8 cellular contexts compared by ENCODE assay signal in the genomic region with DNA sequence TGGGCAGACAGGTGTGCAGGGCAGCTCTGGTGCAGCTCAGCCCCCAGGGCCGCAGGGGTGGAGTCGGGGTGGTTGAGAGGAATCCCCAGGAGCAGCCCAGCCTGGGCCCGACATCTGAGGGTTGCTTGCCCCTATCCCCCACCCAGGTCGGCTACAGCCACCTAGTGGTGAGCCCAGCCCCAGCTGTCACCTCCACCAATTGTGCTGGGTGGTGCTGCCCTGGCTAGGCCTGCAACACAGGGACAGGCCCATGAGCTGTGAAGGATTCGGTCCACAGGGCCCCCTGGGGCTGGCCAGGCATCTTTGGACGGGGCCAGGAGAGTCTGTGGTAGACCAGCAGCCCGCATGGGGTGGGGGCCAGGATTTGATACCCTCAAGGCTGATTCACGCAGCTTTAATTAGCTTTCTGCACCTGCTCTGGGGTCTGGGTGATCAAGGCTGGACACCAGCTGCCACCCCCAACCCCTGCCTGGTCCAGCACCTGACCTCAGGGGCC. TPM values are rescaled to one million over a fixed set of nuclear protein-coding genes. Genes with fewer than 3 reads are reported as not detected.
DNase-seq lines count a peak whose midpoint lies in the region; ATAC-seq and TF ChIP-seq lines count a peak whose summit lies in the region.

No MANE protein-coding gene starts in this region.

- no peaks in the 10 kb centered on the region for H3K9me3 ChIP-seq in CD4-positive, alpha-beta T cell (ENCODE audit: control insufficient read depth, low read length)

- H3K9me3 Mint-ChIP-seq in CD4-positive, alpha-beta T cell, result no peaks in the 10 kb centered on the region
- H3K9me3 Mint-ChIP-seq in CD14-positive monocyte, result peaks cover 0 to 2% (median 0%) of the 10 kb centered on the region in 7 donors

- DNase-seq in CD4-positive, alpha-beta T cell, result peak in 9 of 10 experiments; percentile 27 to 59 (median 42)
- DNase-seq in NCI-H460 (ENCODE audit: extremely low read depth, low read depth) (peak; percentile 21), fibroblast of pulmonary artery (ENCODE audit: low read depth) (no peak), sciatic nerve (ENCODE audit: low spot score) (no peak), AG20443 (ENCODE audit: low spot score) (no peak), CD14-positive monocyte (ENCODE audit: low spot score) (no peak)
- DNase-seq in activated CD8-positive, alpha-beta memory T cell treated with anti-CD3 and anti-CD28 coated beads, Interleukin-2, amount 50 U/mL, for 4 hours, result peak; percentile 49

- CTCF ChIA-PET in CD4-positive, alpha-beta T cell (lab: Charles Lee), result interaction anchor here (1.0 to 1.6 kb wide), 2 partner anchors 20 to 82 kb away, joined by 3 to 7 read pairs; no protein-coding TSS in a partner anchor

- no peaks in the 10 kb centered on the region for H3K27me3 Mint-ChIP-seq in CD4-positive, alpha-beta T cell
- H3K27me3 Mint-ChIP-seq in CD14-positive monocyte (ENCODE audit: low read depth in 3 of 3), result peaks cover 0 to 4% (median 2%) of the 10 kb centered on the region in 3 donors

- H3K27ac Mint-ChIP-seq in CD4-positive, alpha-beta T cell, result peak overlapping the region; percentile 71
- H3K27ac Mint-ChIP-seq in CD14-positive monocyte, result no peak overlapping the region

- no peak overlapping the region for H3K4me3 ChIP-seq in fibroblast of pulmonary artery (replicated peaks; ENCODE audit: low read depth, low read length)

- POLR2A ChIA-PET in CD4-positive, alpha-beta T cell (lab: Charles Lee), result interaction anchor here (1.1 to 2.3 kb wide), 2 partner anchors 32 to 218 kb away, joined by 3 to 8 read pairs; a partner anchor contains a TSS

- peak; percentile 43 for ATAC-seq in CD4-positive, alpha-beta T cell (ENCODE audit: poor library complexity)
- ATAC-seq in GM19351 (IDR thresholded peaks at IDR 0.05; ENCODE audit: unreplicated experiment), result peak; percentile 79
- peak; percentile 28 for ATAC-seq in sciatic nerve

- intact Hi-C loops in CD4-positive, alpha-beta T cell (cut with DNase I, micrococcal nuclease), result loop anchor here in 1 of 2 experiments (2.0 kb wide), 1 partner anchor 60 kb away; no protein-coding TSS in a partner anchor
- intact Hi-C loops in sciatic nerve (cut with DNase I), result no loop called here
- intact Hi-C loops in CD14-positive monocyte (cut with micrococcal nuclease), result no loop called here

- H3K27me3 ChIP-seq in CD4-positive, alpha-beta T cell (ENCODE audit: control insufficient read depth, insufficient read depth, low read length), result no peaks in the 10 kb centered on the region

- no peaks in the 10 kb centered on the region for H3K36me3 Mint-ChIP-seq in CD4-positive, alpha-beta T cell (ENCODE audit: low read depth)
- H3K36me3 Mint-ChIP-seq in CD14-positive monocyte, result no peaks in the 10 kb centered on the region

- H3K4me3 Mint-ChIP-seq in CD4-positive, alpha-beta T cell, result no peak overlapping the region
- H3K4me3 Mint-ChIP-seq in CD14-positive monocyte, result no peak overlapping the region

- TF ChIP-seq CTCF in CD4-positive, alpha-beta T cell (IDR thresholded peaks at IDR 0.05), result peak; percentile 26
- TF ChIP-seq CTCF in fibroblast of pulmonary artery (IDR thresholded peaks at IDR 0.05; ENCODE audit: low read length, missing control alignments) (peak; percentile 29), CD14-positive monocyte (IDR thresholded peaks at IDR 0.05) (no peak)

- H3K4me1 Mint-ChIP-seq in CD4-positive, alpha-beta T cell (ENCODE audit: low read depth), result peaks cover 24% of the 10 kb centered on the region
- peaks cover 6% of the 10 kb centered on the region for H3K4me1 Mint-ChIP-seq in CD14-positive monocyte

- H3K27ac ChIP-seq in CD4-positive, alpha-beta T cell (ENCODE audit: low read depth, low read length), result peak overlapping the region; percentile 60

RNA-seq across cellular contexts. Expression of a gene that starts 29.5 kb away (rescaled TPM):
- total RNA-seq in CD4-positive, alpha-beta T cell, result under 1 TPM; 0.36 to 0.50 TPM
- 1.6 and 1.9 TPM in 2 replicates for total RNA-seq in NCI-H460 (2014; rRNA removed; shearing (Covaris generic))
- polyA plus RNA-seq in NCI-H460 (2014; cell fraction: nucleus; rRNA removed), result 0.62 and 4.7 TPM in 2 replicates
- total RNA-seq in sciatic nerve, result 4.4 TPM
- polyA plus RNA-seq in CD14-positive monocyte, result not detected

Comparison
In these comparisons a context has a peak if more than half of its experiments do, and no peak if none do; other contexts are left out.
1. ATAC-seq: peak in every context shown above with its lines; median percentile 79 in GM19351; 43 in CD4-positive, alpha-beta T cell; 28 in sciatic nerve.
2. DNase-seq: peak in CD4-positive, alpha-beta T cell (9 of 10), NCI-H460 (single experiment) and activated CD8-positive, alpha-beta memory T cell treated with anti-CD3 and anti-CD28 coated beads, Interleukin-2, amount 50 U/mL, for 4 hours (single experiment); none in fibroblast of pulmonary artery (single experiment), sciatic nerve (single experiment), AG20443 (single experiment) and CD14-positive monocyte (single experiment).